17 cellular contexts compared by ENCODE assay signal in genomic region chr4:6785572-6785925, GRCh38. TPM values are rescaled to one million over a fixed set of nuclear protein-coding genes. Genes with fewer than 3 reads are reported as not detected.
DNase-seq lines count a peak whose midpoint lies in the region; ATAC-seq and TF ChIP-seq lines count a peak whose summit lies in the region.
"Had no signal": no experiment of that assay in that cellular context is flagged by ENCODE, and none has a peak within 500 bp of the region (broad histone marks: within the 10 kb centered on the region; RNA-seq: fewer than 3 reads in every experiment).

No MANE protein-coding gene starts in this region.

- no peaks in the 10 kb centered on the region for H3K9me3 Mint-ChIP-seq in activated CD8-positive, alpha-beta memory T cell treated with anti-CD3 and anti-CD28 coated beads, Interleukin-2, amount 10 ng/mL, durations not matched to agents 7 days and 5 days (ENCODE audit: low read depth)
- H3K9me3 Mint-ChIP-seq in immature natural killer cell, result no peaks in the 10 kb centered on the region
- H3K9me3 Mint-ChIP-seq in progenitor cell of endocrine pancreas (ENCODE audit: low read depth), result no peaks in the 10 kb centered on the region

- H3K4me3 Mint-ChIP-seq in activated CD8-positive, alpha-beta memory T cell treated with anti-CD3 and anti-CD28 coated beads, Interleukin-2, amount 10 ng/mL, durations not matched to agents 7 days and 5 days, result no peak overlapping the region
- H3K4me3 Mint-ChIP-seq in immature natural killer cell (peak overlapping the region; percentile 20 to 88 (median 66)), progenitor cell of endocrine pancreas (ENCODE audit: low read depth) (no peak overlapping the region)

- H3K27me3 Mint-ChIP-seq in activated CD8-positive, alpha-beta memory T cell treated with anti-CD3 and anti-CD28 coated beads, Interleukin-2, amount 10 ng/mL, durations not matched to agents 7 days and 5 days, result no peaks in the 10 kb centered on the region
- H3K27me3 Mint-ChIP-seq in immature natural killer cell (ENCODE audit: low read depth in 3 of 3), result peaks cover 5 to 15% (median 6%) of the 10 kb centered on the region in 3 donors
- H3K27me3 Mint-ChIP-seq in progenitor cell of endocrine pancreas, result peaks cover 3% of the 10 kb centered on the region

- H3K79me2 ChIP-seq in smooth muscle cell (ENCODE audit: low read depth), result peaks cover 70% of the 10 kb centered on the region

- peaks cover 18% of the 10 kb centered on the region for H3K4me1 ChIP-seq in smooth muscle cell (ENCODE audit: low read depth)

- WGBS in smooth muscle cell (ENCODE audit: low lambda C conversion rate), result 78% methylated on average over 1 of the region's 1 CpG

- no peak overlapping the region for H3K27ac Mint-ChIP-seq in activated CD8-positive, alpha-beta memory T cell treated with anti-CD3 and anti-CD28 coated beads, Interleukin-2, amount 10 ng/mL, durations not matched to agents 7 days and 5 days
- H3K27ac Mint-ChIP-seq in immature natural killer cell (peak overlapping the region; percentile 39 to 86 (median 64)), progenitor cell of endocrine pancreas (peak overlapping the region; percentile 33)

- peaks cover 70% of the 10 kb centered on the region for H4K20me1 ChIP-seq in smooth muscle cell (ENCODE audit: low read depth)

- no peaks in the 10 kb centered on the region for H3F3A ChIP-seq in smooth muscle cell (ENCODE audit: low read depth)

- TF ChIP-seq CTCF in progenitor cell of endocrine pancreas (IDR thresholded peaks at IDR 0.05; ENCODE audit: unreplicated experiment) (no peak), smooth muscle cell (IDR thresholded peaks at IDR 0.05; ENCODE audit: borderline replicate concordance, insufficient read depth, poor library complexity, severe bottlenecking) (no peak)

- H3K9me3 ChIP-seq in smooth muscle cell (replicated peaks; ENCODE audit: low read depth), result no peaks in the 10 kb centered on the region
- H3K9me3 ChIP-seq: mucosa of descending colon had no signal

- no peak overlapping the region for H2AFZ ChIP-seq in smooth muscle cell (ENCODE audit: low read depth)

- H3K4me3 ChIP-seq in H7 (ENCODE audit: insufficient read depth, low read depth, low read length) (no peak overlapping the region), smooth muscle cell (no peak overlapping the region)
- H3K4me3 ChIP-seq: mucosa of descending colon had no signal

- CTCF ChIA-PET in activated CD8-positive, alpha-beta memory T cell treated with anti-CD3 and anti-CD28 coated beads, Interleukin-2, amount 10 ng/mL, durations not matched to agents 7 days and 5 days (lab: Charles Lee), result no interaction called here

- no peak overlapping the region for H3K4me2 ChIP-seq in smooth muscle cell

- H3K27ac ChIP-seq in smooth muscle cell (ENCODE audit: low read depth), result no peak overlapping the region

- DNase-seq in activated CD8-positive, alpha-beta memory T cell treated with anti-CD3 and anti-CD28 coated beads, Interleukin-2, amount 10 ng/mL, durations not matched to agents 7 days and 5 days, result peak; percentile 32
- no peak for DNase-seq in activated CD8-positive, alpha-beta memory T cell treated with anti-CD3 and anti-CD28 coated beads for 24 hours
- DNase-seq in H7 (peak; percentile 68), immature natural killer cell (no peak), progenitor cell of endocrine pancreas (ENCODE audit: low spot score, unreplicated experiment) (no peak), hepatic stellate cell (ENCODE audit: low spot score) (no peak), smooth muscle cell (lab: John Stamatoyannopoulos, UW; ENCODE audit: unreplicated experiment) (no peak), NK-92 (lab: John Stamatoyannopoulos, UW; ENCODE audit: unreplicated experiment) (no peak)
- DNase-seq: caudate nucleus; effector memory CD4-positive, alpha-beta T cell; GDM1; hypothalamus; mucosa of descending colon; NCI-H187 treated with DMSO at 0.1 percent for 48 hours; SIG-M5; stimulated activated CD4-positive, alpha-beta T cell treated with anti-CD3 and anti-CD28 coated beads, Interleukin-15, amount 100 ng/mL, for 24 hours had no signal

- ATAC-seq in activated CD8-positive, alpha-beta memory T cell treated with anti-CD3 and anti-CD28 coated beads, Interleukin-2, amount 10 ng/mL, durations not matched to agents 7 days and 5 days, result no peak
- ATAC-seq: activated CD4-positive, CD25-positive, alpha-beta regulatory T cell treated with anti-CD3 and anti-CD28 coated beads, Interleukin-2, amount 50 U/mL, for 24 hours; mucosa of descending colon had no signal

- peaks cover 49% of the 10 kb centered on the region for H3K4me1 Mint-ChIP-seq in activated CD8-positive, alpha-beta memory T cell treated with anti-CD3 and anti-CD28 coated beads, Interleukin-2, amount 10 ng/mL, durations not matched to agents 7 days and 5 days
- H3K4me1 Mint-ChIP-seq in immature natural killer cell, result peaks cover 57 to 71% of the 10 kb centered on the region in 2 donors
- peaks cover 22% of the 10 kb centered on the region for H3K4me1 Mint-ChIP-seq in progenitor cell of endocrine pancreas (ENCODE audit: low read depth)

- peaks cover 4% of the 10 kb centered on the region for H3K27me3 ChIP-seq in H7 (ENCODE audit: control insufficient read depth, insufficient read depth, low read length)
- no peaks in the 10 kb centered on the region for H3K27me3 ChIP-seq in smooth muscle cell (ENCODE audit: low read depth)

- H3K36me3 ChIP-seq in H7 (replicated peaks; ENCODE audit: control insufficient read depth, insufficient read depth, low read length), result no peaks in the 10 kb centered on the region; the same call in 1 of the 2 replicates
- H3K36me3 ChIP-seq in smooth muscle cell (ENCODE audit: low read depth), result no peaks in the 10 kb centered on the region

- H3K36me3 Mint-ChIP-seq in activated CD8-positive, alpha-beta memory T cell treated with anti-CD3 and anti-CD28 coated beads, Interleukin-2, amount 10 ng/mL, durations not matched to agents 7 days and 5 days, result peaks cover 21% of the 10 kb centered on the region
- peaks cover 0 to 14% (median 7%) of the 10 kb centered on the region in 3 donors for H3K36me3 Mint-ChIP-seq in immature natural killer cell
- peaks cover 3% of the 10 kb centered on the region for H3K36me3 Mint-ChIP-seq in progenitor cell of endocrine pancreas (ENCODE audit: insufficient read depth)

- no peak overlapping the region for H3K9ac ChIP-seq in smooth muscle cell (ENCODE audit: low read depth)

RNA-seq across cellular contexts. Expression of gene KIAA0232, which starts 3.0 kb away (rescaled TPM):
- 10 to 100 TPM; 17.5 to 19.8 TPM for total RNA-seq in activated CD8-positive, alpha-beta memory T cell treated with anti-CD3 and anti-CD28 coated beads, Interleukin-2, amount 10 ng/mL, durations not matched to agents 7 days and 5 days
- 11.5 and 15.9 TPM in 2 replicates for total RNA-seq in H7 (2014; rRNA removed; shearing (Covaris generic))
- polyA plus RNA-seq in immature natural killer cell, result 10 to 100 TPM in 1 of 3 donors, 1 to 10 TPM in 2; 3.7 to 21.6 (median 5.9) TPM
- 50.3 and 52.8 TPM in 2 replicates for total RNA-seq in progenitor cell of endocrine pancreas
- total RNA-seq in smooth muscle cell, result 16.6 and 36.0 TPM in 2 replicates
- polyA plus RNA-seq in smooth muscle cell, result 8.4 and 9.5 TPM in 2 replicates

Comparison
In these comparisons a context has a peak if more than half of its experiments do, and no peak if none do; other contexts are left out.
1. DNase-seq: peak in activated CD8-positive, alpha-beta memory T cell treated with anti-CD3 and anti-CD28 coated beads, Interleukin-2, amount 10 ng/mL, durations not matched to agents 7 days and 5 days (single experiment) and H7 (single experiment); none in activated CD8-positive, alpha-beta memory T cell treated with anti-CD3 and anti-CD28 coated beads for 24 hours (single experiment), immature natural killer cell (0 of 3), progenitor cell of endocrine pancreas (single experiment), hepatic stellate cell (single experiment), smooth muscle cell (single experiment) and NK-92 (single experiment).
2. H3K4me3 Mint-ChIP-seq: peak in immature natural killer cell (5 of 5); none in activated CD8-positive, alpha-beta memory T cell treated with anti-CD3 and anti-CD28 coated beads, Interleukin-2, amount 10 ng/mL, durations not matched to agents 7 days and 5 days (single experiment) and progenitor cell of endocrine pancreas (single experiment).